Comparison of ENCODE assay signal across 1 cellular context in the genomic region with DNA sequence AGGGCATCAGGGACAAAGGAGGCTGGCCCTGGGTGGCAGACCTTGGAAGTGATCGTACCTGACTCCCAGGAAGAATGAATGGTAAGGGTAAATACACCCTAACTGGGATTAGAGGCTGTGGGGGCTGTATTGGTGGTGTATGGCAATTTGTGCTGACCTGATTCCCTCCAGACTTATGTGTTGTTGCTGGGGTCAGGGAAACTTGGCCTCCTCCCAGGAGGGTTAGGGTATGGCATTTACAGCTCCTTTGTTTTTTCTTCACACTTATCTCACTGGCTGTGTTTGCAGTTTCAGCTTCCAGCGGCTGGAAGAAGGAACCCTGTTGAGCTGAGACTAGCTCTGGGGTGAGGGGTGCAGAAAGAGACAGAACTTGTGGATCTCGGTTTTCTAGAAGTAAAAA.
TF ChIP-seq lines count a peak whose summit lies in the region.

No MANE protein-coding gene starts in this region.

TF ChIP-seq in HEK293, 187 proteins besides CTCF, POLR2A, EP300 and RAD21 (continued from another document):
- TF ChIP-seq AEBP2 (tag by site-specific recombination; IDR thresholded peaks at IDR 0.05; ENCODE audit: borderline replicate concordance) (no peak), ZNF211 (tag by site-specific recombination; IDR thresholded peaks at IDR 0.05; ENCODE audit: low read depth) (no peak), ZNF624 (tag by site-specific recombination; IDR thresholded peaks at IDR 0.05) (no peak), ZNF600 (tag by site-specific recombination; IDR thresholded peaks at IDR 0.05) (peak; percentile 82)
